8 cellular contexts compared by ENCODE assay signal in genomic region chr11:65651589-65652510, GRCh38. TPM values are rescaled to one million over a fixed set of nuclear protein-coding genes. Genes with fewer than 3 reads are reported as not detected.
DNase-seq lines count a peak whose midpoint lies in the region; ATAC-seq and TF ChIP-seq lines count a peak whose summit lies in the region.

No MANE protein-coding gene starts in this region.

- H3K4me3 ChIP-seq in OCI-LY7 (ENCODE audit: low read depth, low read length, poor library complexity, severe bottlenecking) (peak overlapping the region; percentile 48), dorsolateral prefrontal cortex (peak overlapping the region; percentile 34 to 79 (median 65)), mononuclear cell (ENCODE audit: low read length) (peak overlapping the region; percentile 49)

- H3K4me1 Mint-ChIP-seq in T-helper 2 cell treated with Interferon-gamma antibody and Interleukin-4, amounts not matched to agents 5 μg/mL and 100 μg/mL, for 36 hours (ENCODE audit: low read depth), result peaks cover 28% of the 10 kb centered on the region

- H4K20me1 ChIP-seq in OCI-LY7 (ENCODE audit: insufficient read depth, low read length), result no peaks in the 10 kb centered on the region

- H3K4me2 ChIP-seq in OCI-LY7 (ENCODE audit: low read length), result peak overlapping the region; percentile 53; the same call in 1 of the 2 replicates

- H3K9me3 ChIP-seq in OCI-LY7 (ENCODE audit: low read length) (no peaks in the 10 kb centered on the region), mononuclear cell (ENCODE audit: low read depth, low read length) (no peaks in the 10 kb centered on the region)

- H3K79me2 ChIP-seq in OCI-LY7 (ENCODE audit: insufficient read depth, low read depth, low read length), result no peaks in the 10 kb centered on the region

- CTCF ChIA-PET in OCI-LY7 (lab: Charles Lee; ENCODE audit: unreplicated experiment), result no interaction called here

- H3K27me3 ChIP-seq in dorsolateral prefrontal cortex, result peaks cover 0 to 8% (median 0%) of the 10 kb centered on the region in 45 donors
- no peaks in the 10 kb centered on the region for H3K27me3 ChIP-seq in mononuclear cell (ENCODE audit: insufficient read depth, low read length)

- H3K4me1 ChIP-seq in OCI-LY7 (ENCODE audit: insufficient read depth, low read length, poor library complexity, severe bottlenecking), result peaks cover 18% of the 10 kb centered on the region
- H3K4me1 ChIP-seq in mononuclear cell (ENCODE audit: insufficient read depth, low read length), result peaks cover 44% of the 10 kb centered on the region

- H3K27ac Mint-ChIP-seq in T-helper 2 cell treated with Interferon-gamma antibody and Interleukin-4, amounts not matched to agents 5 μg/mL and 100 μg/mL, for 36 hours, result peak overlapping the region; percentile 86

- H3K9me2 ChIP-seq in OCI-LY7 (ENCODE audit: insufficient read depth, low read length), result no peaks in the 10 kb centered on the region

- TF ChIP-seq CTCF in OCI-LY7 (conservative IDR thresholded peaks at IDR 0.05; ENCODE audit: low read length), result no peak
- TF ChIP-seq CTCF in dorsolateral prefrontal cortex (IDR thresholded peaks at IDR 0.05 in 54 of 56, conservative IDR thresholded peaks at IDR 0.05 in 2 of 56; ENCODE audit: low read depth in 1 of 56, partially characterized antibody in 56 of 56), result no peak

- ATAC-seq in HG03442 (IDR thresholded peaks at IDR 0.05; ENCODE audit: unreplicated experiment), result no peak

- POLR2A ChIA-PET in OCI-LY7 (lab: Charles Lee), result no interaction called here

- intact Hi-C loops in OCI-LY7 (cut with micrococcal nuclease; ENCODE audit: unreplicated experiment), result no loop called here
- intact Hi-C loops in dorsolateral prefrontal cortex (cut with DNase I), result loop anchor here (5.0 kb wide), 1 partner anchor 35 kb away; the partner anchor contains the start of gene PCNX3 (in 2 of the 2)

- DNase-seq in T-helper 2 cell treated with Interferon-gamma antibody and Interleukin-4, amounts not matched to agents 5 μg/mL and 100 μg/mL, for 36 hours (ENCODE audit: low spot score), result no peak
- DNase-seq in T-helper 2 cell (no peak), OCI-LY7 (ENCODE audit: low spot score) (no peak), dorsolateral prefrontal cortex (no peak), NCI-H82 treated with DMSO at 0.1 percent for 48 hours (lab: John Stamatoyannopoulos, UW; ENCODE audit: unreplicated experiment) (no peak), SHP77 (lab: John Stamatoyannopoulos, UW) (no peak)

- peak overlapping the region; percentile 66 for H3K4me3 Mint-ChIP-seq in T-helper 2 cell treated with Interferon-gamma antibody and Interleukin-4, amounts not matched to agents 5 μg/mL and 100 μg/mL, for 36 hours

- BruUV-seq in OCI-LY7 (replicated peaks; lab: Mats Ljungman, UMichigan), result no TSS peak

- H3K9me3 Mint-ChIP-seq in T-helper 2 cell treated with Interferon-gamma antibody and Interleukin-4, amounts not matched to agents 5 μg/mL and 100 μg/mL, for 36 hours, result no peaks in the 10 kb centered on the region

- H2AFZ ChIP-seq in OCI-LY7 (ENCODE audit: low read length), result no peak overlapping the region

- H3K36me3 ChIP-seq in OCI-LY7 (ENCODE audit: insufficient read depth, low read length), result peaks cover 84% of the 10 kb centered on the region

- peaks cover 53% of the 10 kb centered on the region for H3K36me3 Mint-ChIP-seq in T-helper 2 cell treated with Interferon-gamma antibody and Interleukin-4, amounts not matched to agents 5 μg/mL and 100 μg/mL, for 36 hours (ENCODE audit: low read depth)

- peak overlapping the region; percentile 57 for H3K27ac ChIP-seq in OCI-LY7 (ENCODE audit: low read depth, low read length, poor library complexity, severe bottlenecking)
- peak overlapping the region; percentile 19 to 99 (median 96) for H3K27ac ChIP-seq in dorsolateral prefrontal cortex

- no peaks in the 10 kb centered on the region for H3K27me3 Mint-ChIP-seq in T-helper 2 cell treated with Interferon-gamma antibody and Interleukin-4, amounts not matched to agents 5 μg/mL and 100 μg/mL, for 36 hours (ENCODE audit: low read depth)

RNA-seq across cellular contexts. Expression of gene RELA, which starts 10.9 kb away (rescaled TPM):
- total RNA-seq in OCI-LY7 (2014; rRNA removed; shearing (Covaris generic)), result 40.4 and 48.0 TPM in 2 replicates
- total RNA-seq in OCI-LY7 (2022), result 78.9 and 82.5 TPM in 2 replicates
- 10 to 100 TPM; 28.1 to 93.7 (median 48.2) TPM for total RNA-seq in dorsolateral prefrontal cortex
- 107 TPM for total RNA-seq in mononuclear cell

RNA-seq across cellular contexts. Expression of gene SIPA1, which starts 13.9 kb away (rescaled TPM):
- 57.6 and 95.4 TPM in 2 replicates for total RNA-seq in OCI-LY7 (2014; rRNA removed; shearing (Covaris generic))
- total RNA-seq in OCI-LY7 (2022) (156 and 160 TPM in 2 replicates), dorsolateral prefrontal cortex (10 to 100 TPM in 119 of 120 experiments, 1 to 10 TPM in 1; 8.6 to 68.2 (median 26.7) TPM), mononuclear cell (75.2 TPM)

RNA-seq across cellular contexts. Expression of gene PCNX3, which starts 36.3 kb away (rescaled TPM):
- total RNA-seq in OCI-LY7 (2014; rRNA removed; shearing (Covaris generic)), result 29.9 and 36.2 TPM in 2 replicates
- total RNA-seq in OCI-LY7 (2022), result 66.7 and 70.7 TPM in 2 replicates
- total RNA-seq in dorsolateral prefrontal cortex, result 10 to 100 TPM; 25.1 to 44.9 (median 31.2) TPM
- 15.0 TPM for total RNA-seq in mononuclear cell

RNA-seq across cellular contexts. Expression of gene MAP3K11, which starts 37.8 kb away (rescaled TPM):
- total RNA-seq in OCI-LY7 (2014; rRNA removed; shearing (Covaris generic)), result 32.0 and 33.4 TPM in 2 replicates
- total RNA-seq in OCI-LY7 (2022) (50.6 and 53.2 TPM in 2 replicates), dorsolateral prefrontal cortex (100 to 1,000 TPM in 4 of 120 experiments, 10 to 100 TPM in 116; 30.9 to 133 (median 57.4) TPM), mononuclear cell (41.1 TPM)

RNA-seq across cellular contexts. Expression of gene KCNK7, which starts 56.2 kb away (rescaled TPM):
- 1.4 TPM in 1 of 2 replicates, not detected in the other for total RNA-seq in OCI-LY7 (2014; rRNA removed; shearing (Covaris generic))
- total RNA-seq in OCI-LY7 (2022), result 0.68 and 1.6 TPM in 2 replicates
- 10 to 100 TPM in 3 of 120 experiments, 1 to 10 TPM in 114, under 1 TPM in 3; 0.74 to 10.5 (median 4.1) TPM for total RNA-seq in dorsolateral prefrontal cortex
- 1.7 TPM for total RNA-seq in mononuclear cell
